In genomic region chr5:177371705-177372533, GRCh38 we compare ENCODE assay signal across 8 cellular contexts. TPM values are rescaled to one million over a fixed set of nuclear protein-coding genes. Genes with fewer than 3 reads are reported as not detected.
A peak's percentile ranks its signal among the peaks of the same experiment; 100 is the strongest.
DNase-seq lines count a peak whose midpoint lies in the region; ATAC-seq, FAIRE-seq and TF ChIP-seq lines count a peak whose summit lies in the region.

No MANE protein-coding gene starts in this region.

- POLR2A ChIA-PET in HepG2 (lab: Yijun Ruan, JAX) = interaction anchor here (1.3 to 7.9 kb wide), 9 partner anchors 7 to 285 kb away, joined by 5 to 239 read pairs (median 12); partner anchors contain the start of genes F12, FGFR4, LMAN2 and MXD3

- no peak for TF ChIP-seq POLR2A in HepG2 (IDR thresholded peaks at IDR 0.05; ENCODE audit: insufficient read depth in 1 of 2, low read depth in 2 of 2, low read length in 2 of 2)

- peak; percentile 38 for DNase-seq in activated gamma-delta T cell treated with Interleukin-2 at 50 U/mL for 16 hours
- DNase-seq in activated gamma-delta T cell (lab: John Stamatoyannopoulos, UW) = no peak
- peak; percentile 39 for DNase-seq in activated effector memory CD4-positive, alpha-beta T cell treated with Interleukin-2 at 50 U/mL for 16 hours
- DNase-seq in HepG2 (ENCODE audit: low spot score) = no peak
- no peak for DNase-seq in type B pancreatic cell (ENCODE audit: extremely low spot score, unreplicated experiment)
- DNase-seq in inferior parietal cortex (ENCODE audit: extremely low spot score) = no peak

- peaks cover 8% of the 10 kb centered on the region for H3K79me2 ChIP-seq in HepG2 (ENCODE audit: insufficient read depth, low read length)

- intact Hi-C loops in HepG2 (cut with micrococcal nuclease; ENCODE audit: unreplicated experiment) = loop anchor here (1.0 to 2.0 kb wide), 2 partner anchors 7 to 85 kb away; no protein-coding TSS in a partner anchor

- peak overlapping the region; percentile 74 to 92 (median 81) for H3K4me3 ChIP-seq in HepG2 (replicated peaks in 1 of 3; ENCODE audit: insufficient read depth in 1 of 3, low read depth in 2 of 3, low read length in 3 of 3)

- peak overlapping the region; percentile 81 for H3K4me3 Mint-ChIP-seq in type B pancreatic cell

- BruUV-seq in HepG2 (replicated peaks; lab: Mats Ljungman, UMichigan) = no TSS peak

- no peak for TF ChIP-seq CTCF in HepG2 (CRISPR knock-in tag; IDR thresholded peaks at IDR 0.05)
- no peak for TF ChIP-seq CTCF in type B pancreatic cell (conservative IDR thresholded peaks at IDR 0.05)

- H3K4me1 Mint-ChIP-seq in type B pancreatic cell (ENCODE audit: unreplicated experiment) = peaks cover 10% of the 10 kb centered on the region

- no peaks in the 10 kb centered on the region for H4K20me1 ChIP-seq in HepG2 (ENCODE audit: insufficient read depth, low read length)

- ATAC-seq in HepG2 = no peak
- ATAC-seq in HG02852 (IDR thresholded peaks at IDR 0.05; ENCODE audit: unreplicated experiment) = no peak
- no peak for ATAC-seq in HG02642 (IDR thresholded peaks at IDR 0.05; ENCODE audit: poor library complexity, unreplicated experiment)

- H3K4me2 ChIP-seq in HepG2 (ENCODE audit: low read depth, low read length) = peak overlapping the region; percentile 100

- no peaks in the 10 kb centered on the region for H3K36me3 Mint-ChIP-seq in type B pancreatic cell

- in situ Hi-C loops in HepG2 (cut with HindIII; ENCODE audit: extremely low pct_ligation_motif_present, low pct_unique_long_range_greater_than_20kb) = loop anchor here (25.0 kb wide), 1 partner anchor 835 kb away; the partner anchor contains the start of genes CDHR2 and RNF44

- H3K27me3 ChIP-seq in HepG2 (ENCODE audit: control insufficient read depth in 1 of 2, insufficient read depth in 2 of 2, low read length in 2 of 2) = no peaks in the 10 kb centered on the region; a peak in 1 of 5 replicates

- no peaks in the 10 kb centered on the region for H3K9me3 ChIP-seq in HepG2 (ENCODE audit: low read length)

- 0 out of 5 replicates have a peak, but pooled peaks cover 0 to 4% of the 10 kb centered on the region in 2 experiments for H3K36me3 ChIP-seq in HepG2 (replicated peaks in 1 of 2; ENCODE audit: control insufficient read depth in 1 of 2, insufficient read depth in 2 of 2, low read length in 2 of 2)

- peak overlapping the region; percentile 84 for H3K27ac ChIP-seq in HepG2 (ENCODE audit: extremely low read length, insufficient read depth, low read length)

- TF ChIP-seq RAD21 in HepG2 (CRISPR knock-in tag; IDR thresholded peaks at IDR 0.05) = no peak

- H3K27ac Mint-ChIP-seq in type B pancreatic cell = no peak overlapping the region

- no peak for FAIRE-seq in HepG2 (lab: Jason Lieb, UNC)

- no peaks in the 10 kb centered on the region for H3K9me3 Mint-ChIP-seq in type B pancreatic cell

- 46% methylated on average over 3 of the region's 18 CpGs for WGBS in HepG2 (ENCODE audit: low lambda C conversion rate)

- peak overlapping the region; percentile 92 for H3K9ac ChIP-seq in HepG2 (ENCODE audit: insufficient read depth, low read depth, low read length)

- CTCF ChIA-PET in HepG2 (lab: Yijun Ruan, JAX; ENCODE audit: low intra/inter-chr PET ratio, low total read pairs) = interaction anchor here (1.5 to 2.1 kb wide), 4 partner anchors 11 to 54 kb away, joined by 3 to 19 read pairs (median 10); no protein-coding TSS in a partner anchor

- TF ChIP-seq EP300 in HepG2 (IDR thresholded peaks at IDR 0.05; ENCODE audit: low read depth in 2 of 2, low read length in 2 of 2) = no peak
- TF ChIP-seq EP300 in HepG2 (CRISPR knock-in tag; IDR thresholded peaks at IDR 0.05; ENCODE audit: borderline replicate concordance) = no peak

- peaks cover 74% of the 10 kb centered on the region for H3K4me1 ChIP-seq in HepG2 (ENCODE audit: insufficient read depth, low read length)

- peaks cover 6% of the 10 kb centered on the region for H3K27me3 Mint-ChIP-seq in type B pancreatic cell

- no peak overlapping the region for H2AFZ ChIP-seq in HepG2 (ENCODE audit: low read length)

RNA-seq across cellular contexts. Expression of gene SLC34A1, which starts 12.3 kb away (rescaled TPM):
- 0.20 TPM in 1 of 2 replicates, not detected in the other for total RNA-seq in HepG2 (2016; rRNA removed; fragmentation: Illumina TruSeq; extraction: Trizol)
- total RNA-seq in HepG2 (2016; cell fraction: cytosol; rRNA removed; fragmentation: Illumina TruSeq; extraction: Trizol; ENCODE audit: low read depth) = not detected in 2 replicates
- not detected in 2 replicates for total RNA-seq in HepG2 (2016; cell fraction: insoluble cytoplasmic fraction; rRNA removed; fragmentation: Illumina TruSeq; extraction: Trizol)
- total RNA-seq in HepG2 (2016; cell fraction: membrane; rRNA removed; fragmentation: Illumina TruSeq; extraction: Trizol) = not detected in 2 replicates
- total RNA-seq in HepG2 (2016; cell fraction: nucleus; rRNA removed; fragmentation: Illumina TruSeq; extraction: Trizol) = not detected in 2 replicates
- polyA plus RNA-seq in HepG2 (2011; rRNA removed) = 0.03 TPM in 2 replicates
- polyA plus RNA-seq in HepG2 (2011; cell fraction: cytosol; rRNA removed) = 0.03 TPM in 1 of 2 replicates, not detected in the other
- polyA plus RNA-seq in HepG2 (2011; cell fraction: nucleus; rRNA removed) = 0.21 and 0.24 TPM in 2 replicates
- polyA plus RNA-seq in HepG2 (2012) = not detected in 2 replicates
- polyA plus RNA-seq in HepG2 (2016; cell fraction: cytosol; fragmentation: Illumina TruSeq; extraction: Trizol; ENCODE audit: low read depth) = not detected in 2 replicates
- polyA plus RNA-seq in HepG2 (2016; cell fraction: insoluble cytoplasmic fraction; fragmentation: Illumina TruSeq; extraction: Trizol; ENCODE audit: low read depth) = not detected in 2 replicates
- not detected in 2 replicates for polyA plus RNA-seq in HepG2 (2016; cell fraction: membrane; fragmentation: Illumina TruSeq; extraction: Trizol; ENCODE audit: low read depth)
- polyA plus RNA-seq in HepG2 (2016; cell fraction: nucleus; fragmentation: Illumina TruSeq; extraction: Trizol; ENCODE audit: insufficient read depth, low read depth) = not detected in 2 replicates
- polyA minus RNA-seq in HepG2 (2011; rRNA and poly(A)+ RNA removed; ENCODE audit: low replicate concordance) = not detected in 2 replicates
- polyA minus RNA-seq in HepG2 (2011; cell fraction: cytosol; rRNA and poly(A)+ RNA removed) = 1.4 TPM in 1 of 2 replicates, not detected in the other
- polyA minus RNA-seq in HepG2 (2011; cell fraction: nucleus; rRNA and poly(A)+ RNA removed) = not detected in 2 replicates
- total RNA-seq in type B pancreatic cell (ENCODE audit: low replicate concordance) = 0.12 and 0.22 TPM in 2 replicates

RNA-seq across cellular contexts. Expression of gene RGS14, which starts 14.2 kb away (rescaled TPM):
- total RNA-seq in HepG2 (2016; rRNA removed; fragmentation: Illumina TruSeq; extraction: Trizol) (10.7 and 11.1 TPM in 2 replicates), type B pancreatic cell (ENCODE audit: low replicate concordance) (8.9 and 16.6 TPM in 2 replicates)
- 15.3 and 15.8 TPM in 2 replicates for total RNA-seq in HepG2 (2016; cell fraction: cytosol; rRNA removed; fragmentation: Illumina TruSeq; extraction: Trizol; ENCODE audit: low read depth)
- total RNA-seq in HepG2 (2016; cell fraction: insoluble cytoplasmic fraction; rRNA removed; fragmentation: Illumina TruSeq; extraction: Trizol) = 7.2 and 12.8 TPM in 2 replicates
- total RNA-seq in HepG2 (2016; cell fraction: membrane; rRNA removed; fragmentation: Illumina TruSeq; extraction: Trizol) = 15.5 and 16.6 TPM in 2 replicates
- 7.6 and 9.6 TPM in 2 replicates for total RNA-seq in HepG2 (2016; cell fraction: nucleus; rRNA removed; fragmentation: Illumina TruSeq; extraction: Trizol)
- 17.2 and 27.9 TPM in 2 replicates for polyA plus RNA-seq in HepG2 (2011; rRNA removed)
- 20.3 and 35.1 TPM in 2 replicates for polyA plus RNA-seq in HepG2 (2011; cell fraction: cytosol; rRNA removed)
- polyA plus RNA-seq in HepG2 (2011; cell fraction: nucleus; rRNA removed) = 48.0 and 49.7 TPM in 2 replicates
- 9.3 and 16.2 TPM in 2 replicates for polyA plus RNA-seq in HepG2 (2012)
- polyA plus RNA-seq in HepG2 (2016; cell fraction: cytosol; fragmentation: Illumina TruSeq; extraction: Trizol; ENCODE audit: low read depth) = 11.0 and 13.5 TPM in 2 replicates
- polyA plus RNA-seq in HepG2 (2016; cell fraction: insoluble cytoplasmic fraction; fragmentation: Illumina TruSeq; extraction: Trizol; ENCODE audit: low read depth) = 14.8 and 16.5 TPM in 2 replicates
- polyA plus RNA-seq in HepG2 (2016; cell fraction: membrane; fragmentation: Illumina TruSeq; extraction: Trizol; ENCODE audit: low read depth) = 11.0 and 11.4 TPM in 2 replicates
- polyA plus RNA-seq in HepG2 (2016; cell fraction: nucleus; fragmentation: Illumina TruSeq; extraction: Trizol; ENCODE audit: insufficient read depth, low read depth) = 19.6 TPM in 2 replicates
- 0.82 and 20.7 TPM in 2 replicates for polyA minus RNA-seq in HepG2 (2011; rRNA and poly(A)+ RNA removed; ENCODE audit: low replicate concordance)
- 7.2 and 9.7 TPM in 2 replicates for polyA minus RNA-seq in HepG2 (2011; cell fraction: cytosol; rRNA and poly(A)+ RNA removed)
- polyA minus RNA-seq in HepG2 (2011; cell fraction: nucleus; rRNA and poly(A)+ RNA removed) = 10.6 and 12.8 TPM in 2 replicates

RNA-seq across cellular contexts. Expression of gene LMAN2, which starts 20.5 kb away (rescaled TPM):
- total RNA-seq in HepG2 (2016; rRNA removed; fragmentation: Illumina TruSeq; extraction: Trizol) (94.5 and 191 TPM in 2 replicates), type B pancreatic cell (ENCODE audit: low replicate concordance) (102 and 129 TPM in 2 replicates)
- total RNA-seq in HepG2 (2016; cell fraction: cytosol; rRNA removed; fragmentation: Illumina TruSeq; extraction: Trizol; ENCODE audit: low read depth) = 72.5 and 74.4 TPM in 2 replicates
- 86.8 and 210 TPM in 2 replicates for total RNA-seq in HepG2 (2016; cell fraction: insoluble cytoplasmic fraction; rRNA removed; fragmentation: Illumina TruSeq; extraction: Trizol)
- total RNA-seq in HepG2 (2016; cell fraction: membrane; rRNA removed; fragmentation: Illumina TruSeq; extraction: Trizol) = 109 and 128 TPM in 2 replicates
- 152 and 179 TPM in 2 replicates for total RNA-seq in HepG2 (2016; cell fraction: nucleus; rRNA removed; fragmentation: Illumina TruSeq; extraction: Trizol)
- polyA plus RNA-seq in HepG2 (2011; rRNA removed) = 193 and 197 TPM in 2 replicates
- polyA plus RNA-seq in HepG2 (2011; cell fraction: cytosol; rRNA removed) = 220 and 352 TPM in 2 replicates
- polyA plus RNA-seq in HepG2 (2011; cell fraction: nucleus; rRNA removed) = 256 and 281 TPM in 2 replicates
- 71.8 and 108 TPM in 2 replicates for polyA plus RNA-seq in HepG2 (2012)
- 82.2 and 93.0 TPM in 2 replicates for polyA plus RNA-seq in HepG2 (2016; cell fraction: cytosol; fragmentation: Illumina TruSeq; extraction: Trizol; ENCODE audit: low read depth)
- polyA plus RNA-seq in HepG2 (2016; cell fraction: insoluble cytoplasmic fraction; fragmentation: Illumina TruSeq; extraction: Trizol; ENCODE audit: low read depth) = 90.8 and 112 TPM in 2 replicates
- polyA plus RNA-seq in HepG2 (2016; cell fraction: membrane; fragmentation: Illumina TruSeq; extraction: Trizol; ENCODE audit: low read depth) = 103 and 135 TPM in 2 replicates
- 241 and 283 TPM in 2 replicates for polyA plus RNA-seq in HepG2 (2016; cell fraction: nucleus; fragmentation: Illumina TruSeq; extraction: Trizol; ENCODE audit: insufficient read depth, low read depth)
- polyA minus RNA-seq in HepG2 (2011; rRNA and poly(A)+ RNA removed; ENCODE audit: low replicate concordance) = 353 and 575 TPM in 2 replicates
- 147 and 182 TPM in 2 replicates for polyA minus RNA-seq in HepG2 (2011; cell fraction: cytosol; rRNA and poly(A)+ RNA removed)
- 87.0 and 96.2 TPM in 2 replicates for polyA minus RNA-seq in HepG2 (2011; cell fraction: nucleus; rRNA and poly(A)+ RNA removed)

RNA-seq across cellular contexts. Expression of gene PFN3, which starts 28.5 kb away (rescaled TPM):
- total RNA-seq in HepG2 (2016; rRNA removed; fragmentation: Illumina TruSeq; extraction: Trizol) = not detected in 2 replicates
- not detected in 2 replicates for total RNA-seq in HepG2 (2016; cell fraction: cytosol; rRNA removed; fragmentation: Illumina TruSeq; extraction: Trizol; ENCODE audit: low read depth)
- total RNA-seq in HepG2 (2016; cell fraction: insoluble cytoplasmic fraction; rRNA removed; fragmentation: Illumina TruSeq; extraction: Trizol) = not detected in 2 replicates
- not detected in 2 replicates for total RNA-seq in HepG2 (2016; cell fraction: membrane; rRNA removed; fragmentation: Illumina TruSeq; extraction: Trizol)
- total RNA-seq in HepG2 (2016; cell fraction: nucleus; rRNA removed; fragmentation: Illumina TruSeq; extraction: Trizol) = not detected in 2 replicates
- polyA plus RNA-seq in HepG2 (2011; rRNA removed) = not detected in 2 replicates
- polyA plus RNA-seq in HepG2 (2011; cell fraction: cytosol; rRNA removed) = not detected in 2 replicates
- polyA plus RNA-seq in HepG2 (2011; cell fraction: nucleus; rRNA removed) = not detected in 2 replicates
- polyA plus RNA-seq in HepG2 (2012) = not detected in 2 replicates
- not detected in 2 replicates for polyA plus RNA-seq in HepG2 (2016; cell fraction: cytosol; fragmentation: Illumina TruSeq; extraction: Trizol; ENCODE audit: low read depth)
- not detected in 2 replicates for polyA plus RNA-seq in HepG2 (2016; cell fraction: insoluble cytoplasmic fraction; fragmentation: Illumina TruSeq; extraction: Trizol; ENCODE audit: low read depth)
- polyA plus RNA-seq in HepG2 (2016; cell fraction: membrane; fragmentation: Illumina TruSeq; extraction: Trizol; ENCODE audit: low read depth) = not detected in 2 replicates
- polyA plus RNA-seq in HepG2 (2016; cell fraction: nucleus; fragmentation: Illumina TruSeq; extraction: Trizol; ENCODE audit: insufficient read depth, low read depth) = not detected in 2 replicates
- not detected in 2 replicates for polyA minus RNA-seq in HepG2 (2011; rRNA and poly(A)+ RNA removed; ENCODE audit: low replicate concordance)
- not detected in 2 replicates for polyA minus RNA-seq in HepG2 (2011; cell fraction: cytosol; rRNA and poly(A)+ RNA removed)
- not detected in 2 replicates for polyA minus RNA-seq in HepG2 (2011; cell fraction: nucleus; rRNA and poly(A)+ RNA removed)
- not detected in 2 replicates for total RNA-seq in type B pancreatic cell (ENCODE audit: low replicate concordance)

RNA-seq across cellular contexts. Expression of gene F12, which starts 37.4 kb away (rescaled TPM):
- total RNA-seq in HepG2 (2016; rRNA removed; fragmentation: Illumina TruSeq; extraction: Trizol) = 1.3 and 3.0 TPM in 2 replicates
- 1.9 and 3.1 TPM in 2 replicates for total RNA-seq in HepG2 (2016; cell fraction: cytosol; rRNA removed; fragmentation: Illumina TruSeq; extraction: Trizol; ENCODE audit: low read depth)
- 1.4 and 3.6 TPM in 2 replicates for total RNA-seq in HepG2 (2016; cell fraction: insoluble cytoplasmic fraction; rRNA removed; fragmentation: Illumina TruSeq; extraction: Trizol)
- 2.4 and 3.3 TPM in 2 replicates for total RNA-seq in HepG2 (2016; cell fraction: membrane; rRNA removed; fragmentation: Illumina TruSeq; extraction: Trizol)
- total RNA-seq in HepG2 (2016; cell fraction: nucleus; rRNA removed; fragmentation: Illumina TruSeq; extraction: Trizol) = 2.3 and 3.0 TPM in 2 replicates
- polyA plus RNA-seq in HepG2 (2011; rRNA removed) = 2.5 and 3.1 TPM in 2 replicates
- polyA plus RNA-seq in HepG2 (2011; cell fraction: cytosol; rRNA removed) = 1.5 and 3.0 TPM in 2 replicates
- polyA plus RNA-seq in HepG2 (2011; cell fraction: nucleus; rRNA removed) = 27.2 and 32.3 TPM in 2 replicates
- 3.6 and 10.3 TPM in 2 replicates for polyA plus RNA-seq in HepG2 (2012)
- 3.7 and 5.9 TPM in 2 replicates for polyA plus RNA-seq in HepG2 (2016; cell fraction: cytosol; fragmentation: Illumina TruSeq; extraction: Trizol; ENCODE audit: low read depth)
- polyA plus RNA-seq in HepG2 (2016; cell fraction: insoluble cytoplasmic fraction; fragmentation: Illumina TruSeq; extraction: Trizol; ENCODE audit: low read depth) = 1.6 and 2.3 TPM in 2 replicates
- polyA plus RNA-seq in HepG2 (2016; cell fraction: membrane; fragmentation: Illumina TruSeq; extraction: Trizol; ENCODE audit: low read depth) = 3.4 and 5.0 TPM in 2 replicates
- 6.6 and 9.9 TPM in 2 replicates for polyA plus RNA-seq in HepG2 (2016; cell fraction: nucleus; fragmentation: Illumina TruSeq; extraction: Trizol; ENCODE audit: insufficient read depth, low read depth)
- 2.5 and 2.6 TPM in 2 replicates for polyA minus RNA-seq in HepG2 (2011; rRNA and poly(A)+ RNA removed; ENCODE audit: low replicate concordance)
- 0.30 and 1.2 TPM in 2 replicates for polyA minus RNA-seq in HepG2 (2011; cell fraction: cytosol; rRNA and poly(A)+ RNA removed)
- 1.0 and 1.7 TPM in 2 replicates for polyA minus RNA-seq in HepG2 (2011; cell fraction: nucleus; rRNA and poly(A)+ RNA removed)
- total RNA-seq in type B pancreatic cell (ENCODE audit: low replicate concordance) = 3.2 and 5.7 TPM in 2 replicates

Comparison
In these comparisons a context has a peak if more than half of its experiments do, and no peak if none do; other contexts are left out.
1. DNase-seq: peak in activated gamma-delta T cell treated with Interleukin-2 at 50 U/mL for 16 hours (single experiment) and activated effector memory CD4-positive, alpha-beta T cell treated with Interleukin-2 at 50 U/mL for 16 hours (single experiment); none in activated gamma-delta T cell (single experiment), HepG2 (single experiment), type B pancreatic cell (single experiment) and inferior parietal cortex (single experiment).